In genomic region chr12:124727244-124727673, GRCh38 we compare ENCODE assay signal across 8 cellular contexts.
DNase-seq lines count a peak whose midpoint lies in the region; ATAC-seq and TF ChIP-seq lines count a peak whose summit lies in the region.

No MANE protein-coding gene starts in this region.

- H3K9me2 ChIP-seq in GM23338 (ENCODE audit: insufficient read depth) = no peaks in the 10 kb centered on the region

- no peaks in the 10 kb centered on the region for H3K27me3 ChIP-seq in GM23338 (ENCODE audit: insufficient read depth)
- no peaks in the 10 kb centered on the region for H3K27me3 ChIP-seq in gastrocnemius medialis

- intact Hi-C loops in Right ventricle myocardium superior (cut with DNase I) (no loop called here), gastrocnemius medialis (cut with DNase I; ENCODE audit: low total_unique reads) (no loop called here)

- H3K4me1 ChIP-seq in GM23338 (ENCODE audit: insufficient read depth) (no peaks in the 10 kb centered on the region), gastrocnemius medialis (peaks cover 11 to 17% of the 10 kb centered on the region in 2 donors)

- H3K9me3 Mint-ChIP-seq in GM23338 (no peaks in the 10 kb centered on the region), nephron progenitor cell (peaks cover 21% of the 10 kb centered on the region)

- no peaks in the 10 kb centered on the region for H3K36me3 ChIP-seq in GM23338 (ENCODE audit: insufficient read depth)
- no peaks in the 10 kb centered on the region for H3K36me3 ChIP-seq in gastrocnemius medialis

- no peaks in the 10 kb centered on the region for H3K9me3 ChIP-seq in T-helper 17 cell (ENCODE audit: control insufficient read depth, low read length, poor library complexity, severe bottlenecking)
- H3K9me3 ChIP-seq in gastrocnemius medialis = no peaks in the 10 kb centered on the region

- TF ChIP-seq CTCF in GM23338 (conservative IDR thresholded peaks at IDR 0.05; ENCODE audit: low read depth in 2 of 2) (no peak), gastrocnemius medialis (IDR thresholded peaks at IDR 0.05 in 4 of 5, conservative IDR thresholded peaks at IDR 0.05 in 1 of 5) (no peak), nephron progenitor cell (IDR thresholded peaks at IDR 0.05) (no peak)

- no peak for ATAC-seq in GM23338
- ATAC-seq in T-helper 17 cell = peak; percentile 52
- ATAC-seq in Right ventricle myocardium superior (ENCODE audit: poor library complexity) = peak; percentile 72
- peak; percentile 73 to 80 for ATAC-seq in gastrocnemius medialis
- no peak for ATAC-seq in HG02798 (IDR thresholded peaks at IDR 0.05; ENCODE audit: poor library complexity, unreplicated experiment)

- H3K36me3 Mint-ChIP-seq in GM23338 (ENCODE audit: low read depth) (no peaks in the 10 kb centered on the region), T-helper 17 cell (ENCODE audit: low read depth) (no peaks in the 10 kb centered on the region), nephron progenitor cell (ENCODE audit: low read depth) (no peaks in the 10 kb centered on the region)

- H3K4me3 Mint-ChIP-seq in GM23338 = no peak overlapping the region
- no peak overlapping the region for H3K4me3 Mint-ChIP-seq in T-helper 17 cell
- H3K4me3 Mint-ChIP-seq in nephron progenitor cell = no peak overlapping the region

- H3K27me3 Mint-ChIP-seq in GM23338 (ENCODE audit: insufficient read depth, low read depth, poor library complexity) (peaks cover 7% of the 10 kb centered on the region), T-helper 17 cell (peaks cover 6% of the 10 kb centered on the region), nephron progenitor cell (ENCODE audit: low read depth, poor library complexity) (peaks cover 25% of the 10 kb centered on the region)

- H3F3A ChIP-seq in GM23338 (replicated peaks; ENCODE audit: low read depth) = no peaks in the 10 kb centered on the region

- H3K27ac ChIP-seq in GM23338 (ENCODE audit: low read depth) (no peak overlapping the region), gastrocnemius medialis (peak overlapping the region; percentile 28 to 68 (median 52))

- DNase-seq in GM23338 (ENCODE audit: low spot score) = no peak
- no peak for DNase-seq in T-helper 17 cell
- peak; percentile 86 for DNase-seq in Right ventricle myocardium superior
- peak; percentile 72 to 73 for DNase-seq in gastrocnemius medialis
- DNase-seq in stimulated activated CD4-positive, alpha-beta T cell treated with anti-CD3 and anti-CD28 coated beads, Interleukin-1b, Interleukin-23, amount 100 ng/mL, for 48 hours = no peak
- DNase-seq in nephron progenitor cell = no peak
- DNase-seq in NCI-H2081 (lab: John Stamatoyannopoulos, UW) = no peak

- peak overlapping the region; percentile 38; the same call in 1 of the 2 replicates for H2AFZ ChIP-seq in GM23338

- no peaks in the 10 kb centered on the region for H4K20me1 ChIP-seq in GM23338 (replicated peaks; ENCODE audit: insufficient read depth)

- in situ Hi-C loops in gastrocnemius medialis (cut with MboI; ENCODE audit: low sequenced_read_pairs in 4 of 4) = no loop called here

- H3K79me2 ChIP-seq in GM23338 (replicated peaks; ENCODE audit: insufficient read depth) = no peaks in the 10 kb centered on the region

- H3K4me3 ChIP-seq in GM23338 (no peak overlapping the region), gastrocnemius medialis (no peak overlapping the region)

- peak in 1 of 2 donors; percentile 13 for TF ChIP-seq POLR2A in gastrocnemius medialis (IDR thresholded peaks at IDR 0.05)

- H3K27ac Mint-ChIP-seq in GM23338 = no peak overlapping the region
- H3K27ac Mint-ChIP-seq in T-helper 17 cell = no peak overlapping the region
- H3K27ac Mint-ChIP-seq in nephron progenitor cell = no peak overlapping the region

- H3K4me2 ChIP-seq in GM23338 = no peak overlapping the region

- H3K4me1 Mint-ChIP-seq in GM23338 (no peaks in the 10 kb centered on the region), T-helper 17 cell (no peaks in the 10 kb centered on the region), nephron progenitor cell (peaks cover 15% of the 10 kb centered on the region)

TF ChIP-seq in GM23338, 12 proteins besides CTCF, POLR2A, EP300 and RAD21 (continues in another document):
- TF ChIP-seq ETS1 (IDR thresholded peaks at IDR 0.05) = no peak
- no peak for TF ChIP-seq EZH2 (IDR thresholded peaks at IDR 0.05; ENCODE audit: low read depth, unreplicated experiment)
- TF ChIP-seq ZNF462 (CRISPR knock-in tag; IDR thresholded peaks at IDR 0.05) = no peak
- no peak for TF ChIP-seq POLR2AphosphoS5 (IDR thresholded peaks at IDR 0.05; ENCODE audit: low read depth)
- no peak for TF ChIP-seq STAT1 (IDR thresholded peaks at IDR 0.05; ENCODE audit: unreplicated experiment)

Comparison
In these comparisons a context has a peak if more than half of its experiments do, and no peak if none do; other contexts are left out.
1. ATAC-seq: peak in T-helper 17 cell (single experiment), Right ventricle myocardium superior (single experiment) and gastrocnemius medialis (2 of 2); none in GM23338 (single experiment) and HG02798 (single experiment).
2. DNase-seq: peak in Right ventricle myocardium superior (single experiment) and gastrocnemius medialis (2 of 2); none in GM23338 (single experiment), T-helper 17 cell (0 of 3), stimulated activated CD4-positive, alpha-beta T cell treated with anti-CD3 and anti-CD28 coated beads, Interleukin-1b, Interleukin-23, amount 100 ng/mL, for 48 hours (single experiment), nephron progenitor cell (single experiment) and NCI-H2081 (0 of 2).